In genomic region chr4:15778191-15778741, GRCh38 we compare ENCODE assay signal across 8 cellular contexts. TPM values are rescaled to one million over a fixed set of nuclear protein-coding genes. Genes with fewer than 3 reads are reported as not detected.
DNase-seq lines count a peak whose midpoint lies in the region; ATAC-seq and FAIRE-seq lines count a peak whose summit lies in the region.

TSS of gene CD38 (plus strand) at chr4:15778328. CDS start at chr4:15778415, 87 bp downstream.

- peak within 1 kb of the TSS; percentile 87 for H3K4me3 Mint-ChIP-seq in memory B cell
- H3K4me3 Mint-ChIP-seq in stimulated activated naive CD8-positive, alpha-beta T cell treated with anti-CD3 and anti-CD28 coated beads, Interleukin-15, amount 100 ng/mL, for 72 hours, result peak within 1 kb of the TSS; percentile 97

- H3K9me3 Mint-ChIP-seq in memory B cell, result no peaks in the 10 kb centered on the region
- no peaks in the 10 kb centered on the region for H3K9me3 Mint-ChIP-seq in stimulated activated naive CD8-positive, alpha-beta T cell treated with anti-CD3 and anti-CD28 coated beads, Interleukin-15, amount 100 ng/mL, for 72 hours

- H3K36me3 ChIP-seq in SJCRH30, result no peaks in the 10 kb centered on the region

- H3K27ac ChIP-seq in SJCRH30, result no peak within 1 kb of the TSS
- peak within 1 kb of the TSS; percentile 48 for H3K27ac ChIP-seq in cingulate gyrus (ENCODE audit: low read depth, low read length)

- no peak for FAIRE-seq in RCC 7860 (lab: Jason Lieb, UNC)

- peaks cover 16% of the 10 kb centered on the region for H3K27me3 Mint-ChIP-seq in memory B cell
- H3K27me3 Mint-ChIP-seq in stimulated activated naive CD8-positive, alpha-beta T cell treated with anti-CD3 and anti-CD28 coated beads, Interleukin-15, amount 100 ng/mL, for 72 hours, result peaks cover 22% of the 10 kb centered on the region

- DNase-seq in activated gamma-delta T cell treated with anti-CD3 and anti-CD28 coated beads, Interleukin-2, amount 50 U/mL, for 16 hours (ENCODE audit: low read depth), result peak; percentile 7
- DNase-seq in activated gamma-delta T cell (lab: John Stamatoyannopoulos, UW) (no peak), SJCRH30 (no peak), memory B cell (ENCODE audit: low spot score in 2 of 2) (peak; percentile 7 to 38), RCC 7860 (ENCODE audit: low spot score) (no peak)
- peak; percentile 65 to 77 for DNase-seq in stimulated activated naive CD8-positive, alpha-beta T cell treated with anti-CD3 and anti-CD28 coated beads, Interleukin-15, amount 100 ng/mL, for 72 hours

- ATAC-seq in HG03039 (IDR thresholded peaks at IDR 0.05; ENCODE audit: unreplicated experiment) (peak; percentile 73), memory B cell (ENCODE audit: low read depth) (peak; percentile 62)
- peak; percentile 81 for ATAC-seq in stimulated activated naive CD8-positive, alpha-beta T cell treated with anti-CD3 and anti-CD28 coated beads, Interleukin-15, amount 100 ng/mL, for 72 hours

- no peaks in the 10 kb centered on the region for H3K36me3 Mint-ChIP-seq in memory B cell

- no peaks in the 10 kb centered on the region for H3K4me1 ChIP-seq in SJCRH30

- H3K4me1 Mint-ChIP-seq in memory B cell, result peaks cover 31% of the 10 kb centered on the region
- peaks cover 76% of the 10 kb centered on the region for H3K4me1 Mint-ChIP-seq in stimulated activated naive CD8-positive, alpha-beta T cell treated with anti-CD3 and anti-CD28 coated beads, Interleukin-15, amount 100 ng/mL, for 72 hours

- H3K4me3 ChIP-seq in SJCRH30, result peak within 1 kb of the TSS; percentile 14

- no peaks in the 10 kb centered on the region; the same call in 1 of the 2 replicates for H3K27me3 ChIP-seq in SJCRH30

- no peak within 1 kb of the TSS for H3K27ac Mint-ChIP-seq in memory B cell
- H3K27ac Mint-ChIP-seq in stimulated activated naive CD8-positive, alpha-beta T cell treated with anti-CD3 and anti-CD28 coated beads, Interleukin-15, amount 100 ng/mL, for 72 hours, result peak within 1 kb of the TSS; percentile 75 to 90

- no peaks in the 10 kb centered on the region for H3K9me3 ChIP-seq in SJCRH30 (replicated peaks)

RNA-seq across cellular contexts. Expression of gene CD38, which starts in this region (rescaled TPM):
- 0.03 and 0.06 TPM in 2 replicates for total RNA-seq in SJCRH30 (2014; rRNA removed; shearing (Covaris generic))

Comparison
In these comparisons a context has a peak if more than half of its experiments do, and no peak if none do; other contexts are left out.
1. DNase-seq: peak in activated gamma-delta T cell treated with anti-CD3 and anti-CD28 coated beads, Interleukin-2, amount 50 U/mL, for 16 hours (single experiment), memory B cell (2 of 2) and stimulated activated naive CD8-positive, alpha-beta T cell treated with anti-CD3 and anti-CD28 coated beads, Interleukin-15, amount 100 ng/mL, for 72 hours (2 of 2); none in activated gamma-delta T cell (single experiment), SJCRH30 (0 of 2) and RCC 7860 (single experiment).
2. Peak in every context shown above with its lines, with median percentiles within 50 percentile points of each other: ATAC-seq.